ENCODE assay signal across 1 cellular context in genomic region chr14:77965919-77966435, GRCh38.
TF ChIP-seq lines count a peak whose summit lies in the region.

No MANE protein-coding gene starts in this region.

TF ChIP-seq in HepG2, 621 proteins besides CTCF, POLR2A, EP300 and RAD21 (continued from another document):
- no peak for TF ChIP-seq CENPT (CRISPR knock-in tag; IDR thresholded peaks at IDR 0.05; ENCODE audit: low read depth)
- TF ChIP-seq ZNF431 (CRISPR knock-in tag; IDR thresholded peaks at IDR 0.05; ENCODE audit: borderline replicate concordance, low read depth), result no peak
